Comparison of ENCODE assay signal across 8 cellular contexts in genomic region chrX:155612312-155613224, GRCh38. TPM values are rescaled to one million over a fixed set of nuclear protein-coding genes. Genes with fewer than 3 reads are reported as not detected.
DNase-seq lines count a peak whose midpoint lies in the region; ATAC-seq and TF ChIP-seq lines count a peak whose summit lies in the region.

Gene SPRY3 (plus strand): TSS chrX:155612586.
Gene TMLHE (minus strand): TSS chrX:155612952. CDS start chrX:155545276, 67,676 bp downstream.

- H3K27ac Mint-ChIP-seq in activated CD8-positive, alpha-beta T cell treated with anti-CD3 and anti-CD28 coated beads for 36 hours, result peak within 1 kb of the TSS; percentile 96

- H3K4me3 ChIP-seq in ectodermal cell (ENCODE audit: insufficient read depth, low read depth, low read length), result peak within 1 kb of the TSS; percentile 67
- H3K4me3 ChIP-seq in lower lobe of right lung, result peak within 1 kb of the TSS; percentile 67

- H3K36me3 Mint-ChIP-seq in activated CD8-positive, alpha-beta T cell treated with anti-CD3 and anti-CD28 coated beads for 36 hours (ENCODE audit: low read depth), result peaks cover 7% of the 10 kb centered on the region

- H3K4me3 Mint-ChIP-seq in activated CD8-positive, alpha-beta T cell treated with anti-CD3 and anti-CD28 coated beads for 36 hours, result peak within 1 kb of the TSS; percentile 87

- CTCF ChIA-PET in activated CD8-positive, alpha-beta T cell treated with anti-CD3 and anti-CD28 coated beads for 36 hours (lab: Charles Lee), result interaction anchor here (0.9 to 1.1 kb wide), 2 partner anchors 20 to 397 kb away, joined by 3 to 4 read pairs; no protein-coding TSS in a partner anchor

- H3K4me1 ChIP-seq in ectodermal cell (ENCODE audit: control insufficient read depth, insufficient read depth, low read length) (no peaks in the 10 kb centered on the region), lower lobe of right lung (peaks cover 5% of the 10 kb centered on the region)

- POLR2A ChIA-PET in activated CD8-positive, alpha-beta T cell treated with anti-CD3 and anti-CD28 coated beads for 36 hours (lab: Charles Lee), result interaction anchor here (0.6 to 0.7 kb wide), 2 partner anchors 396 to 625 kb away, joined by 3 read pairs; no protein-coding TSS in a partner anchor

- intact Hi-C loops in activated CD8-positive, alpha-beta T cell treated with anti-CD3 and anti-CD28 coated beads for 36 hours (cut with micrococcal nuclease), result no loop called here
- intact Hi-C loops in lower lobe of right lung (cut with DNase I), result no loop called here

- H3K27ac ChIP-seq in ectodermal cell (ENCODE audit: insufficient read depth, low read depth, low read length, poor library complexity, severe bottlenecking), result peak within 1 kb of the TSS; percentile 16
- H3K27ac ChIP-seq in lower lobe of right lung, result peak within 1 kb of the TSS; percentile 92

- peaks cover 26% of the 10 kb centered on the region for H3K4me1 Mint-ChIP-seq in activated CD8-positive, alpha-beta T cell treated with anti-CD3 and anti-CD28 coated beads for 36 hours (ENCODE audit: low read depth)

- TF ChIP-seq CTCF in activated CD8-positive, alpha-beta T cell treated with anti-CD3 and anti-CD28 coated beads for 36 hours (IDR thresholded peaks at IDR 0.05), result no peak
- no peak for TF ChIP-seq CTCF in lower lobe of right lung (IDR thresholded peaks at IDR 0.05)

- DNase-seq in AG20443 (ENCODE audit: low spot score), result peak; percentile 74
- DNase-seq in NCI-H524 treated with DMSO at 0.1 percent for 48 hours (lab: John Stamatoyannopoulos, UW), result peak; percentile 2
- peak; percentile 71 for DNase-seq in activated CD8-positive, alpha-beta T cell treated with anti-CD3 and anti-CD28 coated beads for 36 hours
- peak; percentile 70 for DNase-seq in lower lobe of right lung
- DNase-seq in stimulated activated CD4-positive, alpha-beta T cell treated with anti-CD3 and anti-CD28 coated beads, Interleukin-4, amount 100 ng/mL, for 4 hours, result peak; percentile 40 to 64

- H3K27me3 Mint-ChIP-seq in activated CD8-positive, alpha-beta T cell treated with anti-CD3 and anti-CD28 coated beads for 36 hours, result no peaks in the 10 kb centered on the region

- H3K27me3 ChIP-seq in ectodermal cell (ENCODE audit: control insufficient read depth, insufficient read depth, low read length, poor library complexity, severe bottlenecking), result no peaks in the 10 kb centered on the region
- H3K27me3 ChIP-seq in lower lobe of right lung (ENCODE audit: low read depth), result no peaks in the 10 kb centered on the region

- H3K9me3 Mint-ChIP-seq in activated CD8-positive, alpha-beta T cell treated with anti-CD3 and anti-CD28 coated beads for 36 hours, result peaks cover 2% of the 10 kb centered on the region

- ATAC-seq in GM19043 (IDR thresholded peaks at IDR 0.05; ENCODE audit: low read depth, unreplicated experiment) (peak; percentile 81), HG03280 (IDR thresholded peaks at IDR 0.05; ENCODE audit: unreplicated experiment) (peak; percentile 90), lower lobe of right lung (peak; percentile 92 to 95)
- peak; percentile 98 for ATAC-seq in activated CD8-positive, alpha-beta T cell treated with anti-CD3 and anti-CD28 coated beads for 36 hours

- no peaks in the 10 kb centered on the region for H3K9me3 ChIP-seq in ectodermal cell (ENCODE audit: control insufficient read depth, low read length)
- no peaks in the 10 kb centered on the region for H3K9me3 ChIP-seq in lower lobe of right lung

- WGBS in ectodermal cell, 2 experiments, result 5 to 6% methylated on average over 49 to 50 of the region's 50 CpGs

- H3K36me3 ChIP-seq in ectodermal cell (ENCODE audit: control insufficient read depth, insufficient read depth, low read length), result no peaks in the 10 kb centered on the region
- no peaks in the 10 kb centered on the region for H3K36me3 ChIP-seq in lower lobe of right lung

RNA-seq across cellular contexts. Expression of gene SPRY3, which starts in this region (rescaled TPM):
- total RNA-seq in activated CD8-positive, alpha-beta T cell treated with anti-CD3 and anti-CD28 coated beads for 36 hours, result under 1 TPM; 0.09 to 0.16 TPM
- 1.3 TPM for polyA plus RNA-seq in ectodermal cell (2013, experiment 1 of 4)
- 1.1 TPM for polyA plus RNA-seq in ectodermal cell (2013, experiment 2 of 4)
- 0.96 TPM for polyA plus RNA-seq in ectodermal cell (2013, experiment 3 of 4)
- polyA plus RNA-seq in ectodermal cell (2013, experiment 4 of 4), result 1.1 TPM
- total RNA-seq in lower lobe of right lung, result 1.3 TPM

RNA-seq across cellular contexts. Expression of gene TMLHE, which starts in this region (rescaled TPM):
- 10 to 100 TPM; 11.1 to 11.9 TPM for total RNA-seq in activated CD8-positive, alpha-beta T cell treated with anti-CD3 and anti-CD28 coated beads for 36 hours
- polyA plus RNA-seq in ectodermal cell (2013, experiment 1 of 4), result 14.8 TPM
- 17.1 TPM for polyA plus RNA-seq in ectodermal cell (2013, experiment 2 of 4)
- 15.3 TPM for polyA plus RNA-seq in ectodermal cell (2013, experiment 3 of 4)
- polyA plus RNA-seq in ectodermal cell (2013, experiment 4 of 4), result 19.6 TPM
- 15.3 TPM for total RNA-seq in lower lobe of right lung

Comparison
In these comparisons a context has a peak if more than half of its experiments do, and no peak if none do; other contexts are left out.
1. Peak in every context shown above with its lines: DNase-seq, ATAC-seq, H3K4me3 ChIP-seq and H3K27ac ChIP-seq.
2. DNase-seq: peak in every context shown above with its lines; median percentile 74 in AG20443; 71 in activated CD8-positive, alpha-beta T cell treated with anti-CD3 and anti-CD28 coated beads for 36 hours; 70 in lower lobe of right lung; 52 in stimulated activated CD4-positive, alpha-beta T cell treated with anti-CD3 and anti-CD28 coated beads, Interleukin-4, amount 100 ng/mL, for 4 hours; 2 in NCI-H524 treated with DMSO at 0.1 percent for 48 hours.